ENCODE assay signal across 8 cellular contexts in the genomic region with DNA sequence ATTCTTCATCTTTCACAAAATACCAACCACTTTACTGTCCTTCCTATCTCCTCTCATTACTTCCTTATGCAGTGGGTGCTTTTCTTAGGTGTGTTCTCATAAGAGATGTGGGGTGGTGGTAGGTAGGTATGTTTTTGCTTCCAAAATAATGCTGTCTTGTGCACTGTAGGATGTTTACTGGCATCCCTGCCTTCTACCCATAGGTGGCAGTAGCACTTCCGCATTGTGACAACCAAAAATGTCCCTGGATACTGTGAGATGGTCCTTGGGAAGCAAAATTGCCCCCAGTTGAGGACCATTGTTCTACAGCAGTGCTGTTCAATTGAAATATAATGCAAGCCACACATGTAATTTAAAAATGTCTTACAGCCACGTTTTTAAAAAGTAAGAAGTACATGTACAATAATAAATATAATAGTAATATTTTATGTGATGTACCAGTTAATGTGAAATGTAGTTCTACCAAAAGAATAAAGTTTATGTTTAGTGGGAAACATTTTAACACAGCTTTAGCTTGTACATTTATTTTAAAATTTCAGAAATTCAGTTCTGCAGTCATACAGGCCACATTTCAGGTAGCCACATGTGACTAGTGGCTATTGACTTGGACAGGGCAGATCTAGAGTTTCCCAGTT.
DNase-seq lines count a peak whose midpoint lies in the region; ATAC-seq and TF ChIP-seq lines count a peak whose summit lies in the region.

No MANE protein-coding gene starts in this region.

- no peak overlapping the region for H3K4me3 Mint-ChIP-seq in stimulated activated effector memory CD8-positive, alpha-beta T cell treated with anti-CD3 and anti-CD28 coated beads, Interleukin-12 subunit alpha, Interleukin-12 subunit beta, amount 100 ng/mL, for 72 hours

- no peaks in the 10 kb centered on the region for H3K4me1 ChIP-seq in KMS-11 (ENCODE audit: low read depth, poor library complexity, severe bottlenecking)

- ATAC-seq in stimulated activated effector memory CD8-positive, alpha-beta T cell treated with anti-CD3 and anti-CD28 coated beads, Interleukin-12 subunit alpha, Interleukin-12 subunit beta, amount 100 ng/mL, for 72 hours = peak; percentile 73
- no peak for ATAC-seq in GM18498 (IDR thresholded peaks at IDR 0.05; ENCODE audit: unreplicated experiment)

- no peak overlapping the region for H3K27ac ChIP-seq in KMS-11

- no peak overlapping the region for H3K4me2 ChIP-seq in KMS-11

- in situ Hi-C loops in ACHN (cut with HindIII; ENCODE audit: low pct_ligation_motif_present, low pct_unique_long_range_greater_than_20kb, low sequenced_read_pairs) = no loop called here

- no peaks in the 10 kb centered on the region for H3K79me2 ChIP-seq in KMS-11 (ENCODE audit: insufficient read depth, low read depth)

- no peaks in the 10 kb centered on the region for H3K36me3 ChIP-seq in KMS-11 (ENCODE audit: insufficient read depth)

- H3K9me3 Mint-ChIP-seq in stimulated activated effector memory CD8-positive, alpha-beta T cell treated with anti-CD3 and anti-CD28 coated beads, Interleukin-12 subunit alpha, Interleukin-12 subunit beta, amount 100 ng/mL, for 72 hours = no peaks in the 10 kb centered on the region

- DNase-seq in ACHN = peak; percentile 43
- peak; percentile 32 for DNase-seq in EH (ENCODE audit: low read depth)
- DNase-seq in activated CD4-positive, alpha-beta T cell treated with anti-CD3 and anti-CD28 coated beads, Interleukin-2, amount 50 U/mL, for 48 hours = peak; percentile 27 to 38
- peak; percentile 33 for DNase-seq in glomerular visceral epithelial cell (ENCODE audit: extremely low spot score)
- DNase-seq in stimulated activated effector memory CD8-positive, alpha-beta T cell treated with anti-CD3 and anti-CD28 coated beads, Interleukin-12 subunit alpha, Interleukin-12 subunit beta, amount 100 ng/mL, for 72 hours (ENCODE audit: low spot score in 2 of 2) = no peak
- no peak for DNase-seq in effector CD8-positive, alpha-beta T cell (lab: John Stamatoyannopoulos, UW)

- H3K4me1 Mint-ChIP-seq in stimulated activated effector memory CD8-positive, alpha-beta T cell treated with anti-CD3 and anti-CD28 coated beads, Interleukin-12 subunit alpha, Interleukin-12 subunit beta, amount 100 ng/mL, for 72 hours = no peaks in the 10 kb centered on the region

- peak; percentile 70 for TF ChIP-seq CTCF in KMS-11 (conservative IDR thresholded peaks at IDR 0.05; ENCODE audit: low read depth, low read length)

- no peak overlapping the region for H3K4me3 ChIP-seq in KMS-11 (IDR thresholded peaks at IDR 0.05; ENCODE audit: insufficient read depth, low read depth, low read length)

- no peak overlapping the region for H3K9ac ChIP-seq in KMS-11

- no peak overlapping the region for H2AFZ ChIP-seq in KMS-11 (ENCODE audit: low read depth)

- no peak overlapping the region for H3K27ac Mint-ChIP-seq in stimulated activated effector memory CD8-positive, alpha-beta T cell treated with anti-CD3 and anti-CD28 coated beads, Interleukin-12 subunit alpha, Interleukin-12 subunit beta, amount 100 ng/mL, for 72 hours

- H3K36me3 Mint-ChIP-seq in stimulated activated effector memory CD8-positive, alpha-beta T cell treated with anti-CD3 and anti-CD28 coated beads, Interleukin-12 subunit alpha, Interleukin-12 subunit beta, amount 100 ng/mL, for 72 hours = no peaks in the 10 kb centered on the region

- no peaks in the 10 kb centered on the region for H3K27me3 ChIP-seq in KMS-11 (ENCODE audit: insufficient read depth, low read depth)

- no peaks in the 10 kb centered on the region for H4K20me1 ChIP-seq in KMS-11 (ENCODE audit: insufficient read depth)

Comparison
In these comparisons a context has a peak if more than half of its experiments do, and no peak if none do; other contexts are left out.
1. DNase-seq: peak in ACHN (single experiment), EH (single experiment), activated CD4-positive, alpha-beta T cell treated with anti-CD3 and anti-CD28 coated beads, Interleukin-2, amount 50 U/mL, for 48 hours (2 of 2) and glomerular visceral epithelial cell (single experiment); none in stimulated activated effector memory CD8-positive, alpha-beta T cell treated with anti-CD3 and anti-CD28 coated beads, Interleukin-12 subunit alpha, Interleukin-12 subunit beta, amount 100 ng/mL, for 72 hours (0 of 2) and effector CD8-positive, alpha-beta T cell (single experiment).